Comparison of ENCODE assay signal across 8 cellular contexts in the genomic region with DNA sequence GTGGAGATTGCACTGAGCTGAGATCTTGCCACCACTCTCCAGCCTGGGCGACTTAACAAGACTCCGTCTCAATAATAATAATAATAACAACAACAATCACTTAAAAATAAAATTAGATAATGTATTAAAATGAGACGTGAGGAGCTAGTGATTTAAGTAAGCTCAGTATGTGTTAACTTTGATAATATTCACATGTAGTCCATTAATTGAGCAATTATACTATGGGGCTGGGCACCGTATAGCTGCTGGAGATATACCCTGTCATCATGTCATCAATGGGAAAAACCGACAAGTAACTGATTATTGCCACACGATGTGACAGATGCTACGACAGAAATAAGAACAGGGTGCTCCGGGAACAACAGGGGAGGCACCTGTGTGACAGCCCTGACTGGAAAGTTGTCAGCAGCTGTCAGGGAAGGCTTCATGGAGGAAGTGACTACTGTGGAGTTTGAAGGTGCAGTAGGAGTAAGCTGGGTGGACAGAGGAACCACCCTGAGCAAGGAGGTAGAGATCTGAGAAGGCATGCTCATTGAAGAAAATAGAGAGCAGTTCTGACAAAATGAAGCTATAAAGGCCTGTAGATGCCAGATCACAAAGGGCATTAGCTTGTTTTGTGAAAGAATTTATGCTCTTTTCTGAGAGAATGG.
A peak's percentile ranks its signal among the peaks of the same experiment; 100 is the strongest.
DNase-seq lines count a peak whose midpoint lies in the region; ATAC-seq and TF ChIP-seq lines count a peak whose summit lies in the region.

No MANE protein-coding gene starts in this region.

- peak overlapping the region; percentile 100 for H3K4me3 Mint-ChIP-seq in nephron progenitor cell

- H3K4me3 ChIP-seq in Loucy (ENCODE audit: low read length, poor library complexity, severe bottlenecking), result peak overlapping the region; percentile 91

- peaks cover 32% of the 10 kb centered on the region for H3K4me1 ChIP-seq in Loucy (ENCODE audit: insufficient read depth, low read length, poor library complexity, severe bottlenecking)

- 0 out of 2 replicates have a peak, but pooled peaks cover 3% of the 10 kb centered on the region for H3F3A ChIP-seq in Loucy (ENCODE audit: low read depth)

- H3K27ac Mint-ChIP-seq in nephron progenitor cell, result peak overlapping the region; percentile 70

- H3K27me3 Mint-ChIP-seq in nephron progenitor cell (ENCODE audit: low read depth, poor library complexity), result peaks cover 3% of the 10 kb centered on the region

- TF ChIP-seq CTCF in C4-2B (conservative IDR thresholded peaks at IDR 0.05) (no peak), Loucy (conservative IDR thresholded peaks at IDR 0.05; ENCODE audit: low read length) (no peak), nephron progenitor cell (IDR thresholded peaks at IDR 0.05) (no peak)

- ATAC-seq in GM19452 (IDR thresholded peaks at IDR 0.05; ENCODE audit: unreplicated experiment) (no peak), HG02938 (IDR thresholded peaks at IDR 0.05; ENCODE audit: unreplicated experiment) (no peak)

- no peaks in the 10 kb centered on the region for H3K9me3 Mint-ChIP-seq in nephron progenitor cell

- H3K4me2 ChIP-seq in Loucy (ENCODE audit: low read depth, low read length, poor library complexity, severe bottlenecking), result peak overlapping the region; percentile 82

- H3K4me1 Mint-ChIP-seq in nephron progenitor cell, result peaks cover 44% of the 10 kb centered on the region

- peak overlapping the region; percentile 60 for H3K9ac ChIP-seq in Loucy (ENCODE audit: low read depth, low read length, poor library complexity, severe bottlenecking)

- H3K9me3 ChIP-seq in Loucy (ENCODE audit: insufficient read depth, low read depth, low read length), result no peaks in the 10 kb centered on the region

- H3K36me3 Mint-ChIP-seq in nephron progenitor cell (ENCODE audit: low read depth), result no peaks in the 10 kb centered on the region

- DNase-seq in nephron progenitor cell, result no peak
- no peak for DNase-seq in GOT3 (lab: John Stamatoyannopoulos, UW)
- DNase-seq in stimulated activated naive CD4-positive, alpha-beta T cell (lab: John Stamatoyannopoulos, UW), result no peak

- H3K36me3 ChIP-seq in Loucy (ENCODE audit: insufficient read depth, low read length), result no peaks in the 10 kb centered on the region

- no peaks in the 10 kb centered on the region for H3K9me2 ChIP-seq in Loucy (replicated peaks; ENCODE audit: low read depth, low read length)

- H2AFZ ChIP-seq in Loucy (ENCODE audit: low read length), result peak overlapping the region; percentile 92

- H3K27ac ChIP-seq in C4-2B (peak overlapping the region; percentile 92; the same call in 1 of the 2 replicates), cingulate gyrus (ENCODE audit: low read depth, low read length) (peak overlapping the region; percentile 96)

- H3K79me2 ChIP-seq in Loucy (ENCODE audit: insufficient read depth, low read length), result no peaks in the 10 kb centered on the region

- H4K20me1 ChIP-seq in Loucy (ENCODE audit: insufficient read depth, low read length, poor library complexity, severe bottlenecking), result no peaks in the 10 kb centered on the region

- no peaks in the 10 kb centered on the region for H3K27me3 ChIP-seq in Loucy (ENCODE audit: insufficient read depth, low read length, poor library complexity, severe bottlenecking)
